ENCODE assay signal across 10 cellular contexts in the genomic region with DNA sequence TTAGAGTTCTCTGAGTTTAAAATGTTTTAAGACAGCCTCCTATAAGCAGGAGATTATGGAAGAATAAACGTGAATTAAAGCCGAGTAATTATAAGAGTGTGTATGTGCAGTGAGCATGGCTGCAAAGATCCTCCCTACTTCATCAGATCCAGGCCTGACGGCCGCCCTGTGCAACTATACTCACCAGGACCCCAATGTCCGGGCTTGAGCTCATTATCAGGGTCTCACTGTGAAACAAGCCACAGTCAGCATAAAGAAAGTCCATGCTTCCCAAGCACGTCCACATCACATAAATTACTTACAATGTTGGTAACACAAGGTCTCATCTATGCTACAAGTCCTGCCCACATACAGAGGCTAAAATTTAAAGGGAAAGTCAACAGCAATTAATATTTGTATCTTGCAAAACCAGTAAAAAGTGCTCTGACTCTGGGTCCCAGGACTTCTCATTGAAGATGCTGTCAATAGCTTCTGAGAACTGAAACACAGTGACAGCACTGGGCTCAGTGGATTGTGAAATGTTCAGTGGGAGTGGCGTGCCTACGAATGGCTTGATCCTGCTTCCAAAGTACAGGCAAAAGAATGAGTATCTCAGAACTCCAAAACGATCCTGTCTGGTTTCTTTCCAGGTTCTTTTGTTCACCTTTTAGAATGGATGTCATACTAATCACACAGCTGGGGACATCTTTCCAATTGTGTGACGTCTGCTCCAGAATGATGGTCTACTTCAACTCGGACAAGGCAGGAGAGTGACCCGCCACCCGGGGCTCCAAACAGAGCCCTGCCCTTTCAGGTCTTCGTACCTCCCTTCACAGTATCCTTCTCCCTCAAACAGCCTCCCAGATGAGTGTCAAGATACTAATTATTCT.
DNase-seq lines count a peak whose midpoint lies in the region; ATAC-seq and TF ChIP-seq lines count a peak whose summit lies in the region.
"Had no signal": no experiment of that assay in that cellular context is flagged by ENCODE, and none has a peak within 500 bp of the region (broad histone marks: within the 10 kb centered on the region; RNA-seq: fewer than 3 reads in every experiment).

No MANE protein-coding gene starts in this region.

- CTCF ChIA-PET in activated CD4-positive, alpha-beta memory T cell treated with anti-CD3 and anti-CD28 coated beads for 36 hours (lab: Charles Lee) = no interaction called here

- TF ChIP-seq POLR2A in gastroesophageal sphincter (IDR thresholded peaks at IDR 0.05) = no peak

- H3K27ac ChIP-seq in gastroesophageal sphincter = peak overlapping the region; percentile 95 to 98 (median 96)

- H3K27ac Mint-ChIP-seq in T-helper 17 cell = peak overlapping the region; percentile 53
- H3K27ac Mint-ChIP-seq in osteocyte (ENCODE audit: unreplicated experiment) = peak overlapping the region; percentile 100
- H3K27ac Mint-ChIP-seq in activated CD4-positive, alpha-beta memory T cell treated with anti-CD3 and anti-CD28 coated beads for 36 hours = no peak overlapping the region

- H3K4me1 Mint-ChIP-seq in T-helper 17 cell (peaks cover 53% of the 10 kb centered on the region), osteocyte (ENCODE audit: unreplicated experiment) (peaks cover 64% of the 10 kb centered on the region)
- peaks cover 55% of the 10 kb centered on the region for H3K4me1 Mint-ChIP-seq in activated CD4-positive, alpha-beta memory T cell treated with anti-CD3 and anti-CD28 coated beads for 36 hours (ENCODE audit: low read depth)

- H3K9me3 ChIP-seq in T-helper 17 cell (ENCODE audit: control insufficient read depth, low read length, poor library complexity, severe bottlenecking) (no peaks in the 10 kb centered on the region), gastroesophageal sphincter (no peaks in the 10 kb centered on the region), MG63 (no peaks in the 10 kb centered on the region)

- no peak overlapping the region for H3K4me3 ChIP-seq in gastroesophageal sphincter
- no peak overlapping the region for H3K4me3 ChIP-seq in MG63

- POLR2A ChIA-PET in activated CD4-positive, alpha-beta memory T cell treated with anti-CD3 and anti-CD28 coated beads for 36 hours (lab: Charles Lee) = no interaction called here

- H3K27me3 ChIP-seq in gastroesophageal sphincter (no peaks in the 10 kb centered on the region), MG63 (no peaks in the 10 kb centered on the region)

- no peak for TF ChIP-seq EP300 in gastroesophageal sphincter (IDR thresholded peaks at IDR 0.05)

- H3K9me3 Mint-ChIP-seq in osteocyte (ENCODE audit: unreplicated experiment) = no peaks in the 10 kb centered on the region
- no peaks in the 10 kb centered on the region for H3K9me3 Mint-ChIP-seq in activated CD4-positive, alpha-beta memory T cell treated with anti-CD3 and anti-CD28 coated beads for 36 hours

- H3K36me3 Mint-ChIP-seq in T-helper 17 cell (ENCODE audit: low read depth) (no peaks in the 10 kb centered on the region), osteocyte (ENCODE audit: unreplicated experiment) (no peaks in the 10 kb centered on the region)
- H3K36me3 Mint-ChIP-seq in activated CD4-positive, alpha-beta memory T cell treated with anti-CD3 and anti-CD28 coated beads for 36 hours = no peaks in the 10 kb centered on the region

- intact Hi-C loops in activated CD4-positive, alpha-beta memory T cell treated with anti-CD3 and anti-CD28 coated beads for 36 hours (cut with micrococcal nuclease) = no loop called here

- H3K4me3 Mint-ChIP-seq in T-helper 17 cell = no peak overlapping the region
- H3K4me3 Mint-ChIP-seq in osteocyte (ENCODE audit: unreplicated experiment) = no peak overlapping the region
- H3K4me3 Mint-ChIP-seq in activated CD4-positive, alpha-beta memory T cell treated with anti-CD3 and anti-CD28 coated beads for 36 hours = no peak overlapping the region

- DNase-seq in Ammon's horn (ENCODE audit: low spot score) = peak; percentile 73
- no peak for DNase-seq in T-helper 17 cell
- no peak for DNase-seq in osteocyte (ENCODE audit: extremely low spot score, unreplicated experiment)
- no peak for DNase-seq in GM19238 (ENCODE audit: insufficient read length, low spot score)
- no peak for DNase-seq in MG63
- DNase-seq in activated CD4-positive, alpha-beta memory T cell treated with anti-CD3 and anti-CD28 coated beads for 36 hours = no peak
- no peak for DNase-seq in cortex of kidney (lab: John Stamatoyannopoulos, UW)
- DNase-seq: dermis blood vessel endothelial cell; NK-92 treated with Interleukin-12 subunit alpha and Interleukin-12 subunit beta, amount 100 ng/mL, for 24 hours had no signal

- TF ChIP-seq CTCF in gastroesophageal sphincter (IDR thresholded peaks at IDR 0.05) = no peak
- TF ChIP-seq CTCF in osteocyte (IDR thresholded peaks at IDR 0.05) = no peak

- peaks cover 51 to 100% (median 76%) of the 10 kb centered on the region in 3 donors for H3K4me1 ChIP-seq in gastroesophageal sphincter

- no peaks in the 10 kb centered on the region for H3K27me3 Mint-ChIP-seq in T-helper 17 cell
- H3K27me3 Mint-ChIP-seq in osteocyte (ENCODE audit: unreplicated experiment) = no peaks in the 10 kb centered on the region
- no peaks in the 10 kb centered on the region for H3K27me3 Mint-ChIP-seq in activated CD4-positive, alpha-beta memory T cell treated with anti-CD3 and anti-CD28 coated beads for 36 hours

- ATAC-seq in T-helper 17 cell (no peak), gastroesophageal sphincter (peak; percentile 66)

- WGBS in gastroesophageal sphincter (ENCODE audit: low coverage in 1 of 2), 2 donors = 45 to 55% methylated on average over 13 to 14 of the region's 14 CpGs

- H3K36me3 ChIP-seq in gastroesophageal sphincter = no peaks in the 10 kb centered on the region
- H3K36me3 ChIP-seq in MG63 = no peaks in the 10 kb centered on the region; the same call in 1 of the 2 replicates
